In the genomic region with DNA sequence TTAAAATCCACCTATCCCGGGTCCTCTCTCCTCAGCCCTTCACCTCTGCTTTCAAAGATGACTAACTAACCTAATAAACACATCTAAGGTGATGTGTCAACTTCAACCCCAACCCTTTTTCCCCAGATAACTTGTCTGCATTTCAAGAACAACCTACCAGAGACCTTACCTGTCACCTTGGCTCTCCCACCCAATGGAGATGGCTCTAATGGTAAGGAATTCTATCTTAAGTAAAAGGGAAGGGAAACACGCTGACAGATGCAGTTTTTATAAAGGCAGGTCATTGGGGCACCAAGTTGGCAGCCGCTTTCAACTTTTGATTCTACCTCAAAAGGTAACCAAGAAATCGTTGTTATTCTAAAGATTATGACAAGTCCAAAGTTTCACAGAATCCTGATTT, we compare ENCODE assay signal across 14 cellular contexts. TPM values are rescaled to one million over a fixed set of nuclear protein-coding genes. Genes with fewer than 3 reads are reported as not detected.
DNase-seq lines count a peak whose midpoint lies in the region; ATAC-seq, FAIRE-seq and TF ChIP-seq lines count a peak whose summit lies in the region.
"Had no signal": no experiment of that assay in that cellular context is flagged by ENCODE, and none has a peak within 500 bp of the region (broad histone marks: within the 10 kb centered on the region; RNA-seq: fewer than 3 reads in every experiment).

No MANE protein-coding gene starts in this region.

- WGBS in H1 (ENCODE audit: extremely low coverage in 1 of 2, insufficient coverage in 1 of 2, insufficient read length in 1 of 2, insufficient replicate concordance in 2 of 2, low coverage in 1 of 2, low lambda C conversion rate in 2 of 2, missing lambda C conversion rate in 1 of 2), 2 experiments: 88 to 100% methylated on average over 1 to 4 of the region's 4 CpGs

- no peak overlapping the region for H2BK120ac ChIP-seq in H1 (replicated peaks; ENCODE audit: low read depth, low read length)

- H3K27ac ChIP-seq in DOHH2 (ENCODE audit: low read depth, low read length): no peak overlapping the region
- no peak overlapping the region for H3K27ac ChIP-seq in H1 (ENCODE audit: low read depth, low read length)
- H3K27ac ChIP-seq: uterus had no signal

- no peak overlapping the region for H3K4ac ChIP-seq in H1 (replicated peaks; ENCODE audit: insufficient read length, low read depth, low read length)

- H3K27me3 ChIP-seq in DOHH2 (ENCODE audit: control insufficient read depth, low read length) (no peaks in the 10 kb centered on the region), H1 (replicated peaks in 1 of 4; ENCODE audit: control insufficient read depth in 3 of 4, extremely low read depth in 1 of 4, insufficient read depth in 3 of 4, low read length in 3 of 4) (no peaks in the 10 kb centered on the region)
- H3K27me3 ChIP-seq: uterus had no signal

- H3K9me2 ChIP-seq in DOHH2 (replicated peaks; ENCODE audit: control insufficient read depth, low read length): no peaks in the 10 kb centered on the region

- H3K36me3 ChIP-seq in DOHH2 (ENCODE audit: control insufficient read depth, low read length): peaks cover 77% of the 10 kb centered on the region
- H3K36me3 ChIP-seq in H1 (ENCODE audit: control insufficient read depth in 2 of 4, insufficient read depth in 4 of 4, low read length in 3 of 4): no peaks in the 10 kb centered on the region
- H3K36me3 ChIP-seq: uterus had no signal

- H3K9me3 ChIP-seq in DOHH2 (ENCODE audit: control insufficient read depth, insufficient read depth, low read length) (no peaks in the 10 kb centered on the region), H1 (ENCODE audit: insufficient read depth in 2 of 2, low read depth in 1 of 2, low read length in 1 of 2) (no peaks in the 10 kb centered on the region)
- H3K9me3 ChIP-seq: uterus had no signal

- no peaks in the 10 kb centered on the region for H3K9me3 Mint-ChIP-seq in activated CD4-positive, alpha-beta T cell treated with anti-CD3 and anti-CD28 coated beads for 36 hours (ENCODE audit: low read depth)
- H3K9me3 Mint-ChIP-seq in activated B cell treated with CpG ODN at 0.5 μM for 24 hours: no peaks in the 10 kb centered on the region
- no peaks in the 10 kb centered on the region for H3K9me3 Mint-ChIP-seq in osteocyte (ENCODE audit: unreplicated experiment)

- H3K4me1 ChIP-seq in DOHH2 (ENCODE audit: control insufficient read depth, low read length) (peaks cover 95% of the 10 kb centered on the region), H1 (replicated peaks in 1 of 4; ENCODE audit: control insufficient read depth in 3 of 4, insufficient read depth in 4 of 4, low read length in 3 of 4) (peaks cover 0 to 3% (median 0%) of the 10 kb centered on the region in 4 experiments; a peak in 1 of 7 replicates)
- H3K4me1 ChIP-seq: uterus had no signal

- no peak overlapping the region for H2BK12ac ChIP-seq in H1 (ENCODE audit: low read depth, low read length)

- H4K5ac ChIP-seq in H1 (ENCODE audit: insufficient read length, low read depth, low read length): no peak overlapping the region

- peaks cover 23% of the 10 kb centered on the region for H3F3A ChIP-seq in DOHH2 (ENCODE audit: control insufficient read depth, insufficient read depth)

- no peak overlapping the region for H3K23ac ChIP-seq in H1 (ENCODE audit: insufficient read length)

- no peaks in the 10 kb centered on the region for H3K79me1 ChIP-seq in H1 (ENCODE audit: low read depth, low read length)

- no peak for TF ChIP-seq CTCF in DOHH2 (IDR thresholded peaks at IDR 0.05; ENCODE audit: low read depth, low read length, poor library complexity, severe bottlenecking)
- TF ChIP-seq CTCF in activated B cell treated with CpG ODN at 0.5 μM for 24 hours (IDR thresholded peaks at IDR 0.05): no peak
- no peak for TF ChIP-seq CTCF in H1 (IDR thresholded peaks at IDR 0.05; ENCODE audit: control extremely low read depth in 1 of 3, insufficient read depth in 1 of 3, low read depth in 1 of 3, low read length in 3 of 3)
- no peak for TF ChIP-seq CTCF in osteocyte (IDR thresholded peaks at IDR 0.05)

- H3K18ac ChIP-seq in H1 (ENCODE audit: extremely low read depth, low read length): no peak overlapping the region

- H3K4me3 ChIP-seq in DOHH2 (ENCODE audit: low read length) (no peak overlapping the region), H1 (ENCODE audit: extremely low read depth in 1 of 4, insufficient read depth in 2 of 4, low read depth in 3 of 4, low read length in 4 of 4) (no peak overlapping the region)
- H3K4me3 ChIP-seq: uterus had no signal

- no peak overlapping the region for H4K91ac ChIP-seq in H1 (replicated peaks; ENCODE audit: insufficient read length, low read length)

- peaks cover 90% of the 10 kb centered on the region for H3K36me3 Mint-ChIP-seq in activated CD4-positive, alpha-beta T cell treated with anti-CD3 and anti-CD28 coated beads for 36 hours (ENCODE audit: low read depth)
- H3K36me3 Mint-ChIP-seq in activated B cell treated with CpG ODN at 0.5 μM for 24 hours (ENCODE audit: low read depth) (peaks cover 82% of the 10 kb centered on the region), osteocyte (ENCODE audit: unreplicated experiment) (no peaks in the 10 kb centered on the region)

- H3K27me3 Mint-ChIP-seq in activated CD4-positive, alpha-beta T cell treated with anti-CD3 and anti-CD28 coated beads for 36 hours: no peaks in the 10 kb centered on the region
- H3K27me3 Mint-ChIP-seq in activated B cell treated with CpG ODN at 0.5 μM for 24 hours: no peaks in the 10 kb centered on the region
- no peaks in the 10 kb centered on the region for H3K27me3 Mint-ChIP-seq in osteocyte (ENCODE audit: unreplicated experiment)

- no peak overlapping the region for H4K8ac ChIP-seq in H1 (ENCODE audit: extremely low read depth, insufficient read depth, low read length)

- peak overlapping the region; percentile 93 for H3K4me3 Mint-ChIP-seq in activated CD4-positive, alpha-beta T cell treated with anti-CD3 and anti-CD28 coated beads for 36 hours
- H3K4me3 Mint-ChIP-seq in activated B cell treated with CpG ODN at 0.5 μM for 24 hours (peak overlapping the region; percentile 73), osteocyte (ENCODE audit: unreplicated experiment) (no peak overlapping the region)

- H2BK20ac ChIP-seq in H1 (ENCODE audit: low read length): no peak overlapping the region

- H4K20me1 ChIP-seq in DOHH2 (ENCODE audit: control insufficient read depth, insufficient read depth, low read depth, low read length) (no peaks in the 10 kb centered on the region), H1 (replicated peaks in 1 of 2; ENCODE audit: control insufficient read depth in 1 of 2, insufficient read depth in 2 of 2, low read length in 2 of 2) (no peaks in the 10 kb centered on the region)

- no peak for TF ChIP-seq POLR2A in H1 (IDR thresholded peaks at IDR 0.05; ENCODE audit: control extremely low read depth in 1 of 2, low read depth in 2 of 2, low read length in 2 of 2)

- TF ChIP-seq EP300 in H1 (IDR thresholded peaks at IDR 0.05; ENCODE audit: borderline replicate concordance in 1 of 2, low read depth in 2 of 2, low read length in 2 of 2): no peak

- no peak for FAIRE-seq in H1 (lab: Jason Lieb, UNC)
- FAIRE-seq: bronchial epithelial cell had no signal

- H3K56ac ChIP-seq in H1 (replicated peaks; ENCODE audit: insufficient read length, low read depth, low read length): peak overlapping the region; percentile 17

- CTCF ChIA-PET in activated CD4-positive, alpha-beta T cell treated with anti-CD3 and anti-CD28 coated beads for 36 hours (lab: Charles Lee): interaction anchor here (0.9 to 1.5 kb wide), 4 partner anchors 59 to 153 kb away, joined by 3 to 4 read pairs (median 4); no protein-coding TSS in a partner anchor
- CTCF ChIA-PET in activated B cell treated with CpG ODN at 0.5 μM for 24 hours (lab: Charles Lee): no interaction called here
- CTCF ChIA-PET in H1 (lab: Charles Lee; ENCODE audit: partially characterized antibody): interaction anchor here (2.5 kb wide), 1 partner anchor 149 kb away, joined by 7 read pairs; no protein-coding TSS in a partner anchor

- no peak overlapping the region for H2BK5ac ChIP-seq in H1 (ENCODE audit: low read depth, low read length)

- ATAC-seq in activated CD4-positive, alpha-beta T cell treated with anti-CD3 and anti-CD28 coated beads for 36 hours: no peak
- ATAC-seq in activated B cell treated with CpG ODN at 0.5 μM for 24 hours (ENCODE audit: low read depth) (no peak), left ventricle myocardium superior (no peak)
- ATAC-seq: esophagus mucosa had no signal

- DNase-seq in activated CD4-positive, alpha-beta T cell treated with anti-CD3 and anti-CD28 coated beads for 36 hours: no peak
- DNase-seq in activated CD4-positive, alpha-beta T cell treated with anti-CD3 and anti-CD28 coated beads for 1 hour: no peak
- DNase-seq in activated B cell treated with CpG ODN at 0.5 μM for 24 hours: no peak
- DNase-seq in H1 (ENCODE audit: low read depth in 1 of 2, low spot score in 2 of 2): no peak
- no peak for DNase-seq in left ventricle myocardium superior
- DNase-seq in stimulated activated CD4-positive, alpha-beta T cell treated with anti-CD3 and anti-CD28 coated beads, Interleukin-4, amount 100 ng/mL, for 1 hour: no peak
- no peak for DNase-seq in osteocyte (ENCODE audit: extremely low spot score, unreplicated experiment)
- DNase-seq: activated CD4-positive, alpha-beta T cell treated with anti-CD3 and anti-CD28 coated beads, Interleukin-2, amount 50 U/mL, for 4 hours; NCI-H1930; SHP77; uterus had no signal

- no peak overlapping the region for H2AFZ ChIP-seq in H1 (ENCODE audit: low read length)

- H3K23me2 ChIP-seq in H1 (ENCODE audit: low read depth, low read length): no peaks in the 10 kb centered on the region

- peaks cover 47% of the 10 kb centered on the region for H3K4me1 Mint-ChIP-seq in activated CD4-positive, alpha-beta T cell treated with anti-CD3 and anti-CD28 coated beads for 36 hours
- H3K4me1 Mint-ChIP-seq in activated B cell treated with CpG ODN at 0.5 μM for 24 hours (peaks cover 90% of the 10 kb centered on the region), osteocyte (ENCODE audit: unreplicated experiment) (peaks cover 35% of the 10 kb centered on the region)

- H3K14ac ChIP-seq in H1 (ENCODE audit: insufficient read length): no peak overlapping the region

- no peak overlapping the region for H3K9ac ChIP-seq in H1 (replicated peaks in 1 of 4; ENCODE audit: extremely low read depth in 1 of 4, low read depth in 3 of 4, low read length in 3 of 4)

- H3K4me2 ChIP-seq in DOHH2 (ENCODE audit: low read length): peak overlapping the region; percentile 32
- H3K4me2 ChIP-seq in H1 (ENCODE audit: insufficient read depth in 1 of 2, low read depth in 2 of 2, low read length in 2 of 2): no peak overlapping the region

- peak overlapping the region; percentile 97 for H3K27ac Mint-ChIP-seq in activated CD4-positive, alpha-beta T cell treated with anti-CD3 and anti-CD28 coated beads for 36 hours
- H3K27ac Mint-ChIP-seq in activated B cell treated with CpG ODN at 0.5 μM for 24 hours (peak overlapping the region; percentile 83), osteocyte (ENCODE audit: unreplicated experiment) (no peak overlapping the region)

- no peak overlapping the region for H2BK15ac ChIP-seq in H1 (ENCODE audit: low read length)

- H2AK5ac ChIP-seq in H1 (ENCODE audit: low read depth, low read length): no peak overlapping the region

- H3K79me2 ChIP-seq in DOHH2 (ENCODE audit: control insufficient read depth, low read length) (peaks cover 66% of the 10 kb centered on the region), H1 (ENCODE audit: control insufficient read depth in 1 of 2, insufficient read depth in 2 of 2, low read length in 2 of 2) (no peaks in the 10 kb centered on the region)

- POLR2A ChIA-PET in activated CD4-positive, alpha-beta T cell treated with anti-CD3 and anti-CD28 coated beads for 36 hours (lab: Charles Lee): interaction anchor here (0.9 kb wide), 1 partner anchor 58 kb away, joined by 5 read pairs; no protein-coding TSS in a partner anchor
- POLR2A ChIA-PET in activated B cell treated with CpG ODN at 0.5 μM for 24 hours (lab: Charles Lee) (interaction anchor here (13.2 kb wide), 1 partner anchor 146 kb away, joined by 157 read pairs; no protein-coding TSS in a partner anchor), H1 (lab: Charles Lee; ENCODE audit: partially characterized antibody) (no interaction called here)

- no peak for TF ChIP-seq RAD21 in H1 (IDR thresholded peaks at IDR 0.05 in 1 of 2, conservative IDR thresholded peaks at IDR 0.05 in 1 of 2; ENCODE audit: low read depth in 2 of 2, low read length in 2 of 2)

- intact Hi-C loops in activated CD4-positive, alpha-beta T cell treated with anti-CD3 and anti-CD28 coated beads for 36 hours (cut with DNase I, micrococcal nuclease): loop anchor here in 1 of 2 experiments (1.0 kb wide), 1 partner anchor 107 kb away; no protein-coding TSS in a partner anchor
- intact Hi-C loops in activated B cell treated with CpG ODN at 0.5 μM for 24 hours (cut with micrococcal nuclease): no loop called here
- intact Hi-C loops in left ventricle myocardium superior (cut with micrococcal nuclease): no loop called here

RNA-seq across cellular contexts. Expression of gene MRPL39, which starts 37.6 kb away (rescaled TPM):
- 10 to 100 TPM; 78.4 to 84.5 TPM for total RNA-seq in activated CD4-positive, alpha-beta T cell treated with anti-CD3 and anti-CD28 coated beads for 36 hours
- total RNA-seq in activated B cell treated with CpG ODN at 0.5 μM for 24 hours (43.6 and 46.3 TPM in 2 replicates), left ventricle myocardium superior (61.3 TPM), osteocyte (20.0 and 24.3 TPM in 2 replicates)
- total RNA-seq in H1 (2021; fragmentation: NEBNext Ultra II Directional; extraction: Animal tissue kit (Norgen Biotek cat#: 25700)): 43.2 and 45.0 TPM in 2 replicates
- 11.1 and 20.3 TPM in 2 replicates for polyA plus RNA-seq in H1 (2011; rRNA removed)
- polyA plus RNA-seq in H1 (2011; cell fraction: cytosol; rRNA removed): 28.1 TPM
- polyA plus RNA-seq in H1 (2011; cell fraction: nucleus; rRNA removed): 12.8 TPM
- polyA plus RNA-seq in H1 (2012, experiment 1 of 2): 38.8 to 58.6 TPM (median 41.5 TPM) in 4 replicates
- 8.9 TPM for polyA plus RNA-seq in H1 (2012, experiment 2 of 2)
- 47.4 TPM for polyA plus RNA-seq in H1 (2013, experiment 1 of 2)
- polyA plus RNA-seq in H1 (2013, experiment 2 of 2): 48.7 TPM
- polyA minus RNA-seq in H1 (2011; rRNA and poly(A)+ RNA removed): 14.9 and 16.7 TPM in 2 replicates
- polyA minus RNA-seq in H1 (2011; cell fraction: cytosol; rRNA and poly(A)+ RNA removed): 13.9 TPM
- 8.9 TPM for polyA minus RNA-seq in H1 (2011; cell fraction: nucleus; rRNA and poly(A)+ RNA removed)
